9 cellular contexts compared by ENCODE assay signal in the genomic region with DNA sequence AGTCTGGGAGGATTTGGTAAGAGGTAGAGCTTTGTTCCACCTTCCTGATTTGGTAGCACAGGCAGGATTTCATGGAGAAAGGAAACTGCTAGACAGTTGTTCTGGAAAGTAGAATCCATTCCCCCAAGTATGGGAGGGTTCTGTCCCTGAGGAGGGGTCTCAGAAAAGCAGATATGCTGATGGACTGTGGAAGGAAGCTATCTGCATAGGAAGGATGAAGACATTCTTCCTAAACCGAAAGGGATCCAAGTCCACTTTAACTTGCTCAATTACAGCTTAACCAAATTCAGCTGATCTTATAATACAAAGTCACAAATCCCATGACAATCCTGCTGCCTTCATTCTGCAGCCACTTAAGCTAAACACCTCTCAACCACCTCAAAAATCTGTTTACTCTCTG. TPM values are rescaled to one million over a fixed set of nuclear protein-coding genes. Genes with fewer than 3 reads are reported as not detected.
A peak's percentile ranks its signal among the peaks of the same experiment; 100 is the strongest.
DNase-seq lines count a peak whose midpoint lies in the region; ATAC-seq and TF ChIP-seq lines count a peak whose summit lies in the region.
"Had no signal": no experiment of that assay in that cellular context is flagged by ENCODE, and none has a peak within 500 bp of the region (broad histone marks: within the 10 kb centered on the region; RNA-seq: fewer than 3 reads in every experiment).

No MANE protein-coding gene starts in this region.

- H3K9me3 ChIP-seq in lower lobe of right lung (no peaks in the 10 kb centered on the region), thoracic aorta (no peaks in the 10 kb centered on the region)

- TF ChIP-seq CTCF in lower lobe of right lung (IDR thresholded peaks at IDR 0.05) (no peak), thoracic aorta (IDR thresholded peaks at IDR 0.05) (no peak)

- H3K27me3 ChIP-seq in lower lobe of right lung (ENCODE audit: low read depth) (no peaks in the 10 kb centered on the region), thoracic aorta (replicated peaks; ENCODE audit: insufficient read depth) (no peaks in the 10 kb centered on the region)

- CTCF ChIA-PET in activated CD4-positive, alpha-beta T cell treated with anti-CD3 and anti-CD28 coated beads, Interleukin-2, amount 10 ng/mL, durations not matched to agents 7 days and 5 days (lab: Charles Lee), result interaction anchor here (1.0 to 3.8 kb wide), 10 partner anchors 9 to 218 kb away, joined by 3 to 19 read pairs (median 4); no protein-coding TSS in a partner anchor

- H3K27ac Mint-ChIP-seq in activated CD4-positive, alpha-beta T cell treated with anti-CD3 and anti-CD28 coated beads, Interleukin-2, amount 10 ng/mL, durations not matched to agents 7 days and 5 days, result peak overlapping the region; percentile 36
- peak overlapping the region; percentile 46 for H3K27ac Mint-ChIP-seq in activated naive CD8-positive, alpha-beta T cell treated with anti-CD3 and anti-CD28 coated beads, Interleukin-2, amount 50 U/mL, for 24 hours

- no peaks in the 10 kb centered on the region for H3K9me3 Mint-ChIP-seq in activated CD4-positive, alpha-beta T cell treated with anti-CD3 and anti-CD28 coated beads, Interleukin-2, amount 10 ng/mL, durations not matched to agents 7 days and 5 days
- H3K9me3 Mint-ChIP-seq in activated naive CD8-positive, alpha-beta T cell treated with anti-CD3 and anti-CD28 coated beads, Interleukin-2, amount 50 U/mL, for 24 hours, result no peaks in the 10 kb centered on the region

- H3K4me3 Mint-ChIP-seq in activated CD4-positive, alpha-beta T cell treated with anti-CD3 and anti-CD28 coated beads, Interleukin-2, amount 10 ng/mL, durations not matched to agents 7 days and 5 days, result peak overlapping the region; percentile 88
- H3K4me3 Mint-ChIP-seq in activated naive CD8-positive, alpha-beta T cell treated with anti-CD3 and anti-CD28 coated beads, Interleukin-2, amount 50 U/mL, for 24 hours, result peak overlapping the region; percentile 89

- H3K27me3 Mint-ChIP-seq in activated CD4-positive, alpha-beta T cell treated with anti-CD3 and anti-CD28 coated beads, Interleukin-2, amount 10 ng/mL, durations not matched to agents 7 days and 5 days, result no peaks in the 10 kb centered on the region
- H3K27me3 Mint-ChIP-seq in activated naive CD8-positive, alpha-beta T cell treated with anti-CD3 and anti-CD28 coated beads, Interleukin-2, amount 50 U/mL, for 24 hours, result no peaks in the 10 kb centered on the region

- DNase-seq in activated CD4-positive, alpha-beta T cell treated with anti-CD3 and anti-CD28 coated beads, Interleukin-2, amount 10 ng/mL, durations not matched to agents 7 days and 5 days, result no peak
- no peak for DNase-seq in activated CD4-positive, alpha-beta T cell treated with anti-CD3 and anti-CD28 coated beads for 1 hour
- no peak for DNase-seq in activated naive CD8-positive, alpha-beta T cell treated with anti-CD3 and anti-CD28 coated beads, Interleukin-2, amount 50 U/mL, for 24 hours
- DNase-seq in lower lobe of right lung, result no peak
- no peak for DNase-seq in thoracic aorta (ENCODE audit: low spot score)
- no peak for DNase-seq in stimulated activated CD4-positive, alpha-beta T cell treated with anti-CD3 and anti-CD28 coated beads, Interleukin-2, amount 100 ng/mL, for 48 hours
- no peak for DNase-seq in DMS79 (lab: John Stamatoyannopoulos, UW)
- no peak for DNase-seq in activated naive CD4-positive, alpha-beta T cell treated with anti-CD3 and anti-CD28 coated beads, Interleukin-2, amount 50 U/mL, for 16 hours
- DNase-seq: foreskin melanocyte had no signal

- H3K4me1 ChIP-seq in lower lobe of right lung (peaks cover 58% of the 10 kb centered on the region), thoracic aorta (ENCODE audit: control insufficient read depth in 1 of 2, low read depth in 2 of 2) (peaks cover 17 to 43% of the 10 kb centered on the region in 2 donors)

- H3K36me3 ChIP-seq in lower lobe of right lung (no peaks in the 10 kb centered on the region), thoracic aorta (no peaks in the 10 kb centered on the region)

- peaks cover 54% of the 10 kb centered on the region for H3K4me1 Mint-ChIP-seq in activated CD4-positive, alpha-beta T cell treated with anti-CD3 and anti-CD28 coated beads, Interleukin-2, amount 10 ng/mL, durations not matched to agents 7 days and 5 days
- H3K4me1 Mint-ChIP-seq in activated naive CD8-positive, alpha-beta T cell treated with anti-CD3 and anti-CD28 coated beads, Interleukin-2, amount 50 U/mL, for 24 hours, result peaks cover 64% of the 10 kb centered on the region

- H3K27ac ChIP-seq in lower lobe of right lung (peak overlapping the region; percentile 97), thoracic aorta (peak overlapping the region in 1 of 2 donors; percentile 98)

- H3K36me3 Mint-ChIP-seq in activated CD4-positive, alpha-beta T cell treated with anti-CD3 and anti-CD28 coated beads, Interleukin-2, amount 10 ng/mL, durations not matched to agents 7 days and 5 days (ENCODE audit: low read depth), result peaks cover 13% of the 10 kb centered on the region
- H3K36me3 Mint-ChIP-seq in activated naive CD8-positive, alpha-beta T cell treated with anti-CD3 and anti-CD28 coated beads, Interleukin-2, amount 50 U/mL, for 24 hours (ENCODE audit: low read depth), result peaks cover 31% of the 10 kb centered on the region

- no peak for ATAC-seq in activated naive CD8-positive, alpha-beta T cell treated with anti-CD3 and anti-CD28 coated beads, Interleukin-2, amount 50 U/mL, for 24 hours
- no peak for ATAC-seq in lower lobe of right lung
- no peak for ATAC-seq in thoracic aorta (ENCODE audit: insufficient number of reproducible peaks, low FRiP score, low read depth)

- POLR2A ChIA-PET in activated CD4-positive, alpha-beta T cell treated with anti-CD3 and anti-CD28 coated beads, Interleukin-2, amount 10 ng/mL, durations not matched to agents 7 days and 5 days (lab: Charles Lee), result no interaction called here

- H3K4me3 ChIP-seq in lower lobe of right lung (peak overlapping the region; percentile 91), thoracic aorta (peak overlapping the region; percentile 98)

- intact Hi-C loops in lower lobe of right lung (cut with DNase I), result no loop called here

RNA-seq across cellular contexts. Expression of a gene that starts 2.6 kb away (rescaled TPM):
- total RNA-seq in activated CD4-positive, alpha-beta T cell treated with anti-CD3 and anti-CD28 coated beads, Interleukin-2, amount 10 ng/mL, durations not matched to agents 7 days and 5 days, result 10 to 100 TPM; 10.5 to 10.6 TPM
- total RNA-seq in lower lobe of right lung, result 78.0 TPM
- 100 to 1,000 TPM in 1 of 2 donors, 10 to 100 TPM in 1; 98.6 to 115 TPM for total RNA-seq in thoracic aorta
